7 cellular contexts compared by ENCODE assay signal in genomic region chr19:4640247-4641000, GRCh38. TPM values are rescaled to one million over a fixed set of nuclear protein-coding genes. Genes with fewer than 3 reads are reported as not detected.
DNase-seq lines count a peak whose midpoint lies in the region; TF ChIP-seq lines count a peak whose summit lies in the region.

No MANE protein-coding gene starts in this region.

- H2BK12ac ChIP-seq in H9 (ENCODE audit: insufficient read length, low read depth, low read length), result no peak overlapping the region

- H2AK5ac ChIP-seq in H9 (ENCODE audit: insufficient read length, low read length), result no peak overlapping the region

- TF ChIP-seq CTCF in H9 (conservative IDR thresholded peaks at IDR 0.05) (no peak), glutamatergic neuron (IDR thresholded peaks at IDR 0.05; ENCODE audit: partially characterized antibody, unreplicated experiment) (no peak)

- H3K27me3 ChIP-seq in H9 (ENCODE audit: insufficient read depth, low read length) (no peaks in the 10 kb centered on the region), SJSA1 (replicated peaks) (no peaks in the 10 kb centered on the region), skeletal muscle tissue (ENCODE audit: control insufficient read depth in 3 of 3, insufficient read depth in 3 of 3, low read length in 3 of 3) (no peaks in the 10 kb centered on the region)

- H3K9me3 Mint-ChIP-seq in H9, result no peaks in the 10 kb centered on the region
- H3K9me3 Mint-ChIP-seq in glutamatergic neuron (ENCODE audit: unreplicated experiment), result peaks cover 8% of the 10 kb centered on the region

- H4K20me1 ChIP-seq in H9 (ENCODE audit: control insufficient read depth, insufficient read depth, insufficient read length), result no peaks in the 10 kb centered on the region

- H3K56ac ChIP-seq in H9 (ENCODE audit: insufficient read length, low read depth, low read length), result no peak overlapping the region

- H3K4me1 Mint-ChIP-seq in H9, result peaks cover 6 to 17% of the 10 kb centered on the region in 2 experiments
- peaks cover 2% of the 10 kb centered on the region for H3K4me1 Mint-ChIP-seq in glutamatergic neuron (ENCODE audit: low read depth, unreplicated experiment)

- H2BK15ac ChIP-seq in H9 (ENCODE audit: low read depth, low read length), result no peak overlapping the region

- no peak overlapping the region for H2AFZ ChIP-seq in H9 (ENCODE audit: low read length)

- 0 out of 7 replicates have a peak overlapping the region, but pooled peaks of 1 of the 3 experiments have one; percentile 29 for H3K27ac Mint-ChIP-seq in H9
- H3K27ac Mint-ChIP-seq in glutamatergic neuron (ENCODE audit: unreplicated experiment), result no peak overlapping the region

- peak overlapping the region; percentile 84 for H3K4me2 ChIP-seq in H9 (ENCODE audit: insufficient read depth, insufficient read length, low read length)

- no peaks in the 10 kb centered on the region for H3K9me3 ChIP-seq in H9 (ENCODE audit: control insufficient read depth, low read depth, low read length)
- H3K9me3 ChIP-seq in SJSA1 (replicated peaks), result no peaks in the 10 kb centered on the region
- no peaks in the 10 kb centered on the region for H3K9me3 ChIP-seq in skeletal muscle tissue (ENCODE audit: control insufficient read depth in 3 of 3, low read length in 3 of 3)

- H3K4ac ChIP-seq in H9 (ENCODE audit: low read depth, low read length), result no peak overlapping the region

- no peak overlapping the region for H2BK120ac ChIP-seq in H9 (ENCODE audit: low read depth, low read length, poor library complexity, severe bottlenecking)

- no peak overlapping the region for H2BK5ac ChIP-seq in H9 (ENCODE audit: insufficient read length, low read length)

- H3K4me1 ChIP-seq in H9 (ENCODE audit: insufficient read depth, low read length), result no peaks in the 10 kb centered on the region
- peaks cover 25% of the 10 kb centered on the region for H3K4me1 ChIP-seq in SJSA1 (replicated peaks)
- peaks cover 29 to 31% (median 30%) of the 10 kb centered on the region in 3 donors for H3K4me1 ChIP-seq in skeletal muscle tissue (ENCODE audit: control insufficient read depth in 3 of 3, insufficient read depth in 3 of 3, low read length in 3 of 3)

- no peak overlapping the region for H2BK20ac ChIP-seq in H9 (ENCODE audit: low read depth, low read length, poor library complexity, severe bottlenecking)

- H3K18ac ChIP-seq in H9 (ENCODE audit: insufficient read length, low read depth, low read length), result no peak overlapping the region

- H3K23me2 ChIP-seq in H9 (ENCODE audit: insufficient read length, low read depth, low read length, poor library complexity, severe bottlenecking), result peaks cover 13% of the 10 kb centered on the region

- no CpG with 5 or more reads among the region's 17 CpGs for WGBS in H9 (ENCODE audit: extremely low coverage, insufficient read length, low lambda C conversion rate)

- no peaks in the 10 kb centered on the region for H3K79me2 ChIP-seq in H9 (ENCODE audit: insufficient read depth, low read length)

- H3K27me3 Mint-ChIP-seq in H9 (ENCODE audit: low read depth), result peaks cover 17% of the 10 kb centered on the region
- peaks cover 7% of the 10 kb centered on the region for H3K27me3 Mint-ChIP-seq in glutamatergic neuron (ENCODE audit: unreplicated experiment)

- peak overlapping the region; percentile 76 for H3K4me3 ChIP-seq in SJSA1
- peak overlapping the region; percentile 72 to 81 (median 75) for H3K4me3 ChIP-seq in skeletal muscle tissue (ENCODE audit: low read length in 3 of 3)

- DNase-seq in H9, result no peak
- no peak for DNase-seq in SJSA1 (ENCODE audit: low read depth in 1 of 2, low spot score in 2 of 2)
- no peak for DNase-seq in glutamatergic neuron
- no peak for DNase-seq in NCI-H2081 treated with DMSO at 0.1 percent for 48 hours (lab: John Stamatoyannopoulos, UW)
- no peak for DNase-seq in SW 1271 (lab: John Stamatoyannopoulos, UW)
- DNase-seq in NCI-H1105 (lab: John Stamatoyannopoulos, UW), result no peak

- H4K91ac ChIP-seq in H9 (ENCODE audit: insufficient read length, low read depth, low read length), result no peak overlapping the region

- H4K8ac ChIP-seq in H9 (replicated peaks; ENCODE audit: insufficient read length, low read depth, low read length), result no peak overlapping the region

- H3K4me3 Mint-ChIP-seq in H9 (peak overlapping the region; percentile 78 to 94), glutamatergic neuron (ENCODE audit: unreplicated experiment) (peak overlapping the region; percentile 94)

- H3K9ac ChIP-seq in H9 (ENCODE audit: extremely low read depth, insufficient read length, low read length) (no peak overlapping the region), skeletal muscle tissue (ENCODE audit: low read depth in 1 of 3, low read length in 3 of 3) (peak overlapping the region; percentile 73 to 82 (median 75))

- H3K27ac ChIP-seq in H9 (ENCODE audit: insufficient read length, low read depth, low read length) (no peak overlapping the region), SJSA1 (no peak overlapping the region), skeletal muscle tissue (ENCODE audit: low read depth, low read length) (no peak overlapping the region)

- H3K79me1 ChIP-seq in H9 (ENCODE audit: insufficient read depth, low read depth, low read length, poor library complexity, severe bottlenecking), result no peaks in the 10 kb centered on the region

- H3K36me3 Mint-ChIP-seq in H9 (ENCODE audit: insufficient read depth in 1 of 3, low read depth in 3 of 3), result no peaks in the 10 kb centered on the region
- no peaks in the 10 kb centered on the region for H3K36me3 Mint-ChIP-seq in glutamatergic neuron (ENCODE audit: unreplicated experiment)

- H3K23ac ChIP-seq in H9 (ENCODE audit: insufficient read length, low read depth, low read length), result no peak overlapping the region

- H4K5ac ChIP-seq in H9 (ENCODE audit: insufficient read length, low read depth, low read length), result no peak overlapping the region

- H3K14ac ChIP-seq in H9 (ENCODE audit: insufficient read depth, low read length), result no peak overlapping the region

- no peaks in the 10 kb centered on the region for H3K36me3 ChIP-seq in SJSA1
- no peaks in the 10 kb centered on the region for H3K36me3 ChIP-seq in skeletal muscle tissue (ENCODE audit: control insufficient read depth in 3 of 3, insufficient read depth in 3 of 3, low read length in 3 of 3)

- no peak overlapping the region for H3T11ph ChIP-seq in H9 (ENCODE audit: low read length)

RNA-seq across cellular contexts. Expression of gene TNFAIP8L1, which starts 1.1 kb away (rescaled TPM):
- total RNA-seq in H9 (2021) (3.5 and 4.2 TPM in 2 replicates), glutamatergic neuron (ENCODE audit: unreplicated experiment) (23.6 TPM), skeletal muscle tissue (5.7 TPM)
- total RNA-seq in SJSA1 (2014; rRNA removed; shearing (Covaris generic)), result 5.0 and 7.4 TPM in 2 replicates

RNA-seq across cellular contexts. Expression of gene MYDGF, which starts 29.7 kb away (rescaled TPM):
- total RNA-seq in H9 (2021) (43.4 and 47.0 TPM in 2 replicates), glutamatergic neuron (ENCODE audit: unreplicated experiment) (32.6 TPM), skeletal muscle tissue (44.4 TPM)
- total RNA-seq in SJSA1 (2014; rRNA removed; shearing (Covaris generic)), result 214 and 250 TPM in 2 replicates
